Comparison of ENCODE assay signal across 3 cellular contexts in the genomic region with DNA sequence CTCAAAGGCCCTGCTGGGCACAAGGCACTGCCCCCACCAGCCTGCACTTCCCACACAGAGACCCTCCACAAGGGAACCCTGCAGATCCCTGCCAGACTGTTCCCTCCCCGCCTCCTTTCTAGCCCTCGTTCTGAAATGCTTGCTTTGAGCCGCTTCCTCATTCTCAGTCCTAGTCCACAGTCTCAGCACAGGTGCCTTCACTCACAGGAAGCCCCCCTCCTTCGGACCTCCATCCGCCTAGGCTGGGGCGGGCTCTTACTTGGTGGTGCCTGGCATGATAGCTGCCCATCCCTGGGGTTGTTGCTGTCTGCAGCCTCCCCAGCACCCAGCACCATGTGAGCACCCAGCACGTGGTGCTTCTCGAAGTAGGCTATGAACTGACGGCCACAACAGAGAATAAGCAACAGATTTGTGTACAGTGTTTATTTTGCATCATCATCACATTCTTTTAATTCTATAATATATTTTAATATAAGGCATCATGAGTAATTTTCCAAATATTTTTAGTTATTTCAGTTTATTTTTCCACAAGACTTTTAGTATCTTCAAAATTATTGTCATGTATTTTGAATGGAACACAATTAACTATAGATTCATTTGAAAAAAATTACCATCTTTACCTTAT.
A peak's percentile ranks its signal among the peaks of the same experiment; 100 is the strongest.
TF ChIP-seq lines count a peak whose summit lies in the region.

No MANE protein-coding gene starts in this region.

TF ChIP-seq in A549, 52 proteins besides CTCF, POLR2A, EP300 and RAD21:
- TF ChIP-seq MAFK (IDR thresholded peaks at IDR 0.05; ENCODE audit: partially characterized antibody): peak; percentile 40
- TF ChIP-seq, protein P1, sequence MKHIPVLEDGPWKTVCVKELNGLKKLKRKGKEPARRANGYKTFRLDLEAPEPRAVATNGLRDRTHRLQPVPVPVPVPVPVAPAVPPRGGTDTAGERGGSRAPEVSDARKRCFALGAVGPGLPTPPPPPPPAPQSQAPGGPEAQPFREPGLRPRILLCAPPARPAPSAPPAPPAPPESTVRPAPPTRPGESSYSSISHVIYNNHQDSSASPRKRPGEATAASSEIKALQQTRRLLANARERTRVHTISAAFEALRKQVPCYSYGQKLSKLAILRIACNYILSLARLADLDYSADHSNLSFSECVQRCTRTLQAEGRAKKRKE (CRISPR knock-in tag; IDR thresholded peaks at IDR 0.05; ENCODE audit: low read depth): no peak

TF ChIP-seq in GM23338, 12 proteins besides CTCF, POLR2A, EP300 and RAD21 (continues in another document):
- TF ChIP-seq ZNF331 (CRISPR knock-in tag; IDR thresholded peaks at IDR 0.05; ENCODE audit: low read depth): no peak
- no peak for TF ChIP-seq ZNF114 (CRISPR knock-in tag; IDR thresholded peaks at IDR 0.05)
- TF ChIP-seq, protein P2, sequence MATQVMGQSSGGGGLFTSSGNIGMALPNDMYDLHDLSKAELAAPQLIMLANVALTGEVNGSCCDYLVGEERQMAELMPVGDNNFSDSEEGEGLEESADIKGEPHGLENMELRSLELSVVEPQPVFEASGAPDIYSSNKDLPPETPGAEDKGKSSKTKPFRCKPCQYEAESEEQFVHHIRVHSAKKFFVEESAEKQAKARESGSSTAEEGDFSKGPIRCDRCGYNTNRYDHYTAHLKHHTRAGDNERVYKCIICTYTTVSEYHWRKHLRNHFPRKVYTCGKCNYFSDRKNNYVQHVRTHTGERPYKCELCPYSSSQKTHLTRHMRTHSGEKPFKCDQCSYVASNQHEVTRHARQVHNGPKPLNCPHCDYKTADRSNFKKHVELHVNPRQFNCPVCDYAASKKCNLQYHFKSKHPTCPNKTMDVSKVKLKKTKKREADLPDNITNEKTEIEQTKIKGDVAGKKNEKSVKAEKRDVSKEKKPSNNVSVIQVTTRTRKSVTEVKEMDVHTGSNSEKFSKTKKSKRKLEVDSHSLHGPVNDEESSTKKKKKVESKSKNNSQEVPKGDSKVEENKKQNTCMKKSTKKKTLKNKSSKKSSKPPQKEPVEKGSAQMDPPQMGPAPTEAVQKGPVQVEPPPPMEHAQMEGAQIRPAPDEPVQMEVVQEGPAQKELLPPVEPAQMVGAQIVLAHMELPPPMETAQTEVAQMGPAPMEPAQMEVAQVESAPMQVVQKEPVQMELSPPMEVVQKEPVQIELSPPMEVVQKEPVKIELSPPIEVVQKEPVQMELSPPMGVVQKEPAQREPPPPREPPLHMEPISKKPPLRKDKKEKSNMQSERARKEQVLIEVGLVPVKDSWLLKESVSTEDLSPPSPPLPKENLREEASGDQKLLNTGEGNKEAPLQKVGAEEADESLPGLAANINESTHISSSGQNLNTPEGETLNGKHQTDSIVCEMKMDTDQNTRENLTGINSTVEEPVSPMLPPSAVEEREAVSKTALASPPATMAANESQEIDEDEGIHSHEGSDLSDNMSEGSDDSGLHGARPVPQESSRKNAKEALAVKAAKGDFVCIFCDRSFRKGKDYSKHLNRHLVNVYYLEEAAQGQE (IDR thresholded peaks at IDR 0.05; ENCODE audit: unreplicated experiment): no peak
- no peak for TF ChIP-seq STAT1 (IDR thresholded peaks at IDR 0.05; ENCODE audit: unreplicated experiment)
- TF ChIP-seq, protein P3, sequence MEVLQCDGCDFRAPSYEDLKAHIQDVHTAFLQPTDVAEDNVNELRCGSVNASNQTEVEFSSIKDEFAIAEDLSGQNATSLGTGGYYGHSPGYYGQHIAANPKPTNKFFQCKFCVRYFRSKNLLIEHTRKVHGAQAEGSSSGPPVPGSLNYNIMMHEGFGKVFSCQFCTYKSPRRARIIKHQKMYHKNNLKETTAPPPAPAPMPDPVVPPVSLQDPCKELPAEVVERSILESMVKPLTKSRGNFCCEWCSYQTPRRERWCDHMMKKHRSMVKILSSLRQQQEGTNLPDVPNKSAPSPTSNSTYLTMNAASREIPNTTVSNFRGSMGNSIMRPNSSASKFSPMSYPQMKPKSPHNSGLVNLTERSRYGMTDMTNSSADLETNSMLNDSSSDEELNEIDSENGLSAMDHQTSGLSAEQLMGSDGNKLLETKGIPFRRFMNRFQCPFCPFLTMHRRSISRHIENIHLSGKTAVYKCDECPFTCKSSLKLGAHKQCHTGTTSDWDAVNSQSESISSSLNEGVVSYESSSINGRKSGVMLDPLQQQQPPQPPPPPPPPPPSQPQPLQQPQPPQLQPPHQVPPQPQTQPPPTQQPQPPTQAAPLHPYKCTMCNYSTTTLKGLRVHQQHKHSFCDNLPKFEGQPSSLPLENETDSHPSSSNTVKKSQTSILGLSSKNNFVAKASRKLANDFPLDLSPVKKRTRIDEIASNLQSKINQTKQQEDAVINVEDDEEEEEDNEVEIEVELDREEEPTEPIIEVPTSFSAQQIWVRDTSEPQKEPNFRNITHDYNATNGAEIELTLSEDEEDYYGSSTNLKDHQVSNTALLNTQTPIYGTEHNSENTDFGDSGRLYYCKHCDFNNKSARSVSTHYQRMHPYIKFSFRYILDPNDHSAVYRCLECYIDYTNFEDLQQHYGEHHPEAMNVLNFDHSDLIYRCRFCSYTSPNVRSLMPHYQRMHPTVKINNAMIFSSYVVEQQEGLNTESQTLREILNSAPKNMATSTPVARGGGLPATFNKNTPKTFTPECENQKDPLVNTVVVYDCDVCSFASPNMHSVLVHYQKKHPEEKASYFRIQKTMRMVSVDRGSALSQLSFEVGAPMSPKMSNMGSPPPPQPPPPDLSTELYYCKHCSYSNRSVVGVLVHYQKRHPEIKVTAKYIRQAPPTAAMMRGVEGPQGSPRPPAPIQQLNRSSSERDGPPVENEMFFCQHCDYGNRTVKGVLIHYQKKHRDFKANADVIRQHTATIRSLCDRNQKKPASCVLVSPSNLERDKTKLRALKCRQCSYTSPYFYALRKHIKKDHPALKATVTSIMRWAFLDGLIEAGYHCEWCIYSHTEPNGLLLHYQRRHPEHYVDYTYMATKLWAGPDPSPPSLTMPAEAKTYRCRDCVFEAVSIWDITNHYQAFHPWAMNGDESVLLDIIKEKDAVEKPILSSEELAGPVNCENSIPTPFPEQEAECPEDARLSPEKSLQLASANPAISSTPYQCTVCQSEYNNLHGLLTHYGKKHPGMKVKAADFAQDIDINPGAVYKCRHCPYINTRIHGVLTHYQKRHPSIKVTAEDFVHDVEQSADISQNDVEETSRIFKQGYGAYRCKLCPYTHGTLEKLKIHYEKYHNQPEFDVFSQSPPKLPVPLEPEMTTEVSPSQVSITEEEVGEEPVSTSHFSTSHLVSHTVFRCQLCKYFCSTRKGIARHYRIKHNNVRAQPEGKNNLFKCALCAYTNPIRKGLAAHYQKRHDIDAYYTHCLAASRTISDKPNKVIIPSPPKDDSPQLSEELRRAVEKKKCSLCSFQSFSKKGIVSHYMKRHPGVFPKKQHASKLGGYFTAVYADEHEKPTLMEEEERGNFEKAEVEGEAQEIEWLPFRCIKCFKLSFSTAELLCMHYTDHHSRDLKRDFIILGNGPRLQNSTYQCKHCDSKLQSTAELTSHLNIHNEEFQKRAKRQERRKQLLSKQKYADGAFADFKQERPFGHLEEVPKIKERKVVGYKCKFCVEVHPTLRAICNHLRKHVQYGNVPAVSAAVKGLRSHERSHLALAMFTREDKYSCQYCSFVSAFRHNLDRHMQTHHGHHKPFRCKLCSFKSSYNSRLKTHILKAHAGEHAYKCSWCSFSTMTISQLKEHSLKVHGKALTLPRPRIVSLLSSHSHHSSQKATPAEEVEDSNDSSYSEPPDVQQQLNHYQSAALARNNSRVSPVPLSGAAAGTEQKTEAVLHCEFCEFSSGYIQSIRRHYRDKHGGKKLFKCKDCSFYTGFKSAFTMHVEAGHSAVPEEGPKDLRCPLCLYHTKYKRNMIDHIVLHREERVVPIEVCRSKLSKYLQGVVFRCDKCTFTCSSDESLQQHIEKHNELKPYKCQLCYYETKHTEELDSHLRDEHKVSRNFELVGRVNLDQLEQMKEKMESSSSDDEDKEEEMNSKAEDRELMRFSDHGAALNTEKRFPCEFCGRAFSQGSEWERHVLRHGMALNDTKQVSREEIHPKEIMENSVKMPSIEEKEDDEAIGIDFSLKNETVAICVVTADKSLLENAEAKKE (CRISPR knock-in tag; IDR thresholded peaks at IDR 0.05): no peak
- TF ChIP-seq EZH2phosphoT487 (IDR thresholded peaks at IDR 0.05; ENCODE audit: unreplicated experiment): no peak
- no peak for TF ChIP-seq JUNB (IDR thresholded peaks at IDR 0.05; ENCODE audit: unreplicated experiment)

TF ChIP-seq in H1, 55 proteins besides CTCF, POLR2A, EP300 and RAD21:
- TF ChIP-seq SIN3A (conservative IDR thresholded peaks at IDR 0.05 in 1 of 2, IDR thresholded peaks at IDR 0.05 in 1 of 2; ENCODE audit: low read depth in 1 of 2, low read length in 2 of 2): no peak
- TF ChIP-seq, protein P4, sequence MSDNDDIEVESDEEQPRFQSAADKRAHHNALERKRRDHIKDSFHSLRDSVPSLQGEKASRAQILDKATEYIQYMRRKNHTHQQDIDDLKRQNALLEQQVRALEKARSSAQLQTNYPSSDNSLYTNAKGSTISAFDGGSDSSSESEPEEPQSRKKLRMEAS (IDR thresholded peaks at IDR 0.05): 0 out of 2 replicates have a peak, but pooled peaks have one; percentile 48
- TF ChIP-seq JUN (IDR thresholded peaks at IDR 0.05; ENCODE audit: low read depth, low read length): no peak
- no peak for TF ChIP-seq HDAC6 (IDR thresholded peaks at IDR 0.05; ENCODE audit: low read depth, low read length)
- TF ChIP-seq, protein P5, sequence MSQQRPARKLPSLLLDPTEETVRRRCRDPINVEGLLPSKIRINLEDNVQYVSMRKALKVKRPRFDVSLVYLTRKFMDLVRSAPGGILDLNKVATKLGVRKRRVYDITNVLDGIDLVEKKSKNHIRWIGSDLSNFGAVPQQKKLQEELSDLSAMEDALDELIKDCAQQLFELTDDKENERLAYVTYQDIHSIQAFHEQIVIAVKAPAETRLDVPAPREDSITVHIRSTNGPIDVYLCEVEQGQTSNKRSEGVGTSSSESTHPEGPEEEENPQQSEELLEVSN (IDR thresholded peaks at IDR 0.05): peak; percentile 45; the same call in 1 of the 2 replicates
- no peak for TF ChIP-seq FOSL1 (IDR thresholded peaks at IDR 0.05; ENCODE audit: insufficient read depth, low read depth, low read length)
- TF ChIP-seq TAF7 (optimal IDR thresholded peaks at IDR 0.05; ENCODE audit: borderline replicate concordance, low read depth, low read length): no peak
